ENCODE assay signal across 1 cellular context in the genomic region with DNA sequence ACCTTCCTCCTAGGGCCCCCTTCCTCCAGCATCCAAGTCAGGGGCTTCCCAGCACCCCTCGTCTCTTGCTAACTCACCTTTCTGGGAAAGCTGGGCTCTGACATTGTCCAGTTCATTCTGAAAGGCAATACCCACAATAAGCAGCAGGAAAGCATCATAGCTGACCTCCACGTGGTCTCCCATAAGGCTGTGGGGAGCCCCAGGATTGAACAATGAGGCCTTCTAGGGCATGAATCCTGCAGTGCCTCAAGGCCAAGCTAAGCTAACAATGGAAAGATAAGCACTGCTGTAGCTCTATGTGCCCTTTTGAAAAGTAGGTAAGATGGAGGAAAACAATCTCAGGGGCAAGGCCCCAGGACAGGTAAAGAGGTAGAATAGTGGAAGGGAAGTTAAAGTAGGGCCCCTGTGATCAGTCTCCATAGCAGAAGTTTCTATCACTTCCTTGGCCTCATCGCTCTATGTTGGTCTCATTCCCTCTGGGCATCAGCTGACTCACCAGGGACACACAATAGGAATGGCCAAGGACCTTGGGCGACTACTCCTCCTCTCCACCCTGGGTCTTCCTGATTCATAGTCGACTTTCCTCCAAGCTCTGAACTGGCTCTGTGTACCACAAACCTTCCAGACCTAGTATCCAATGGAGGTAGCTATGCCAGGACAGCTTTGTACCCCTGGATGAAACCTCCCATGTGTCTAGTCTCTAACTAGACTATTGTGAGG.
TF ChIP-seq lines count a peak whose summit lies in the region.

No MANE protein-coding gene starts in this region.

TF ChIP-seq in GM23338, 12 proteins besides CTCF, POLR2A, EP300 and RAD21 (continued from another document):
- TF ChIP-seq, protein P1, sequence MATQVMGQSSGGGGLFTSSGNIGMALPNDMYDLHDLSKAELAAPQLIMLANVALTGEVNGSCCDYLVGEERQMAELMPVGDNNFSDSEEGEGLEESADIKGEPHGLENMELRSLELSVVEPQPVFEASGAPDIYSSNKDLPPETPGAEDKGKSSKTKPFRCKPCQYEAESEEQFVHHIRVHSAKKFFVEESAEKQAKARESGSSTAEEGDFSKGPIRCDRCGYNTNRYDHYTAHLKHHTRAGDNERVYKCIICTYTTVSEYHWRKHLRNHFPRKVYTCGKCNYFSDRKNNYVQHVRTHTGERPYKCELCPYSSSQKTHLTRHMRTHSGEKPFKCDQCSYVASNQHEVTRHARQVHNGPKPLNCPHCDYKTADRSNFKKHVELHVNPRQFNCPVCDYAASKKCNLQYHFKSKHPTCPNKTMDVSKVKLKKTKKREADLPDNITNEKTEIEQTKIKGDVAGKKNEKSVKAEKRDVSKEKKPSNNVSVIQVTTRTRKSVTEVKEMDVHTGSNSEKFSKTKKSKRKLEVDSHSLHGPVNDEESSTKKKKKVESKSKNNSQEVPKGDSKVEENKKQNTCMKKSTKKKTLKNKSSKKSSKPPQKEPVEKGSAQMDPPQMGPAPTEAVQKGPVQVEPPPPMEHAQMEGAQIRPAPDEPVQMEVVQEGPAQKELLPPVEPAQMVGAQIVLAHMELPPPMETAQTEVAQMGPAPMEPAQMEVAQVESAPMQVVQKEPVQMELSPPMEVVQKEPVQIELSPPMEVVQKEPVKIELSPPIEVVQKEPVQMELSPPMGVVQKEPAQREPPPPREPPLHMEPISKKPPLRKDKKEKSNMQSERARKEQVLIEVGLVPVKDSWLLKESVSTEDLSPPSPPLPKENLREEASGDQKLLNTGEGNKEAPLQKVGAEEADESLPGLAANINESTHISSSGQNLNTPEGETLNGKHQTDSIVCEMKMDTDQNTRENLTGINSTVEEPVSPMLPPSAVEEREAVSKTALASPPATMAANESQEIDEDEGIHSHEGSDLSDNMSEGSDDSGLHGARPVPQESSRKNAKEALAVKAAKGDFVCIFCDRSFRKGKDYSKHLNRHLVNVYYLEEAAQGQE (IDR thresholded peaks at IDR 0.05; ENCODE audit: unreplicated experiment) = no peak
- no peak for TF ChIP-seq JUNB (IDR thresholded peaks at IDR 0.05; ENCODE audit: unreplicated experiment)
- no peak for TF ChIP-seq POLR2AphosphoS5 (IDR thresholded peaks at IDR 0.05; ENCODE audit: low read depth)
- TF ChIP-seq, protein P2, sequence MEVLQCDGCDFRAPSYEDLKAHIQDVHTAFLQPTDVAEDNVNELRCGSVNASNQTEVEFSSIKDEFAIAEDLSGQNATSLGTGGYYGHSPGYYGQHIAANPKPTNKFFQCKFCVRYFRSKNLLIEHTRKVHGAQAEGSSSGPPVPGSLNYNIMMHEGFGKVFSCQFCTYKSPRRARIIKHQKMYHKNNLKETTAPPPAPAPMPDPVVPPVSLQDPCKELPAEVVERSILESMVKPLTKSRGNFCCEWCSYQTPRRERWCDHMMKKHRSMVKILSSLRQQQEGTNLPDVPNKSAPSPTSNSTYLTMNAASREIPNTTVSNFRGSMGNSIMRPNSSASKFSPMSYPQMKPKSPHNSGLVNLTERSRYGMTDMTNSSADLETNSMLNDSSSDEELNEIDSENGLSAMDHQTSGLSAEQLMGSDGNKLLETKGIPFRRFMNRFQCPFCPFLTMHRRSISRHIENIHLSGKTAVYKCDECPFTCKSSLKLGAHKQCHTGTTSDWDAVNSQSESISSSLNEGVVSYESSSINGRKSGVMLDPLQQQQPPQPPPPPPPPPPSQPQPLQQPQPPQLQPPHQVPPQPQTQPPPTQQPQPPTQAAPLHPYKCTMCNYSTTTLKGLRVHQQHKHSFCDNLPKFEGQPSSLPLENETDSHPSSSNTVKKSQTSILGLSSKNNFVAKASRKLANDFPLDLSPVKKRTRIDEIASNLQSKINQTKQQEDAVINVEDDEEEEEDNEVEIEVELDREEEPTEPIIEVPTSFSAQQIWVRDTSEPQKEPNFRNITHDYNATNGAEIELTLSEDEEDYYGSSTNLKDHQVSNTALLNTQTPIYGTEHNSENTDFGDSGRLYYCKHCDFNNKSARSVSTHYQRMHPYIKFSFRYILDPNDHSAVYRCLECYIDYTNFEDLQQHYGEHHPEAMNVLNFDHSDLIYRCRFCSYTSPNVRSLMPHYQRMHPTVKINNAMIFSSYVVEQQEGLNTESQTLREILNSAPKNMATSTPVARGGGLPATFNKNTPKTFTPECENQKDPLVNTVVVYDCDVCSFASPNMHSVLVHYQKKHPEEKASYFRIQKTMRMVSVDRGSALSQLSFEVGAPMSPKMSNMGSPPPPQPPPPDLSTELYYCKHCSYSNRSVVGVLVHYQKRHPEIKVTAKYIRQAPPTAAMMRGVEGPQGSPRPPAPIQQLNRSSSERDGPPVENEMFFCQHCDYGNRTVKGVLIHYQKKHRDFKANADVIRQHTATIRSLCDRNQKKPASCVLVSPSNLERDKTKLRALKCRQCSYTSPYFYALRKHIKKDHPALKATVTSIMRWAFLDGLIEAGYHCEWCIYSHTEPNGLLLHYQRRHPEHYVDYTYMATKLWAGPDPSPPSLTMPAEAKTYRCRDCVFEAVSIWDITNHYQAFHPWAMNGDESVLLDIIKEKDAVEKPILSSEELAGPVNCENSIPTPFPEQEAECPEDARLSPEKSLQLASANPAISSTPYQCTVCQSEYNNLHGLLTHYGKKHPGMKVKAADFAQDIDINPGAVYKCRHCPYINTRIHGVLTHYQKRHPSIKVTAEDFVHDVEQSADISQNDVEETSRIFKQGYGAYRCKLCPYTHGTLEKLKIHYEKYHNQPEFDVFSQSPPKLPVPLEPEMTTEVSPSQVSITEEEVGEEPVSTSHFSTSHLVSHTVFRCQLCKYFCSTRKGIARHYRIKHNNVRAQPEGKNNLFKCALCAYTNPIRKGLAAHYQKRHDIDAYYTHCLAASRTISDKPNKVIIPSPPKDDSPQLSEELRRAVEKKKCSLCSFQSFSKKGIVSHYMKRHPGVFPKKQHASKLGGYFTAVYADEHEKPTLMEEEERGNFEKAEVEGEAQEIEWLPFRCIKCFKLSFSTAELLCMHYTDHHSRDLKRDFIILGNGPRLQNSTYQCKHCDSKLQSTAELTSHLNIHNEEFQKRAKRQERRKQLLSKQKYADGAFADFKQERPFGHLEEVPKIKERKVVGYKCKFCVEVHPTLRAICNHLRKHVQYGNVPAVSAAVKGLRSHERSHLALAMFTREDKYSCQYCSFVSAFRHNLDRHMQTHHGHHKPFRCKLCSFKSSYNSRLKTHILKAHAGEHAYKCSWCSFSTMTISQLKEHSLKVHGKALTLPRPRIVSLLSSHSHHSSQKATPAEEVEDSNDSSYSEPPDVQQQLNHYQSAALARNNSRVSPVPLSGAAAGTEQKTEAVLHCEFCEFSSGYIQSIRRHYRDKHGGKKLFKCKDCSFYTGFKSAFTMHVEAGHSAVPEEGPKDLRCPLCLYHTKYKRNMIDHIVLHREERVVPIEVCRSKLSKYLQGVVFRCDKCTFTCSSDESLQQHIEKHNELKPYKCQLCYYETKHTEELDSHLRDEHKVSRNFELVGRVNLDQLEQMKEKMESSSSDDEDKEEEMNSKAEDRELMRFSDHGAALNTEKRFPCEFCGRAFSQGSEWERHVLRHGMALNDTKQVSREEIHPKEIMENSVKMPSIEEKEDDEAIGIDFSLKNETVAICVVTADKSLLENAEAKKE (CRISPR knock-in tag; IDR thresholded peaks at IDR 0.05) = no peak
- TF ChIP-seq, protein P3, sequence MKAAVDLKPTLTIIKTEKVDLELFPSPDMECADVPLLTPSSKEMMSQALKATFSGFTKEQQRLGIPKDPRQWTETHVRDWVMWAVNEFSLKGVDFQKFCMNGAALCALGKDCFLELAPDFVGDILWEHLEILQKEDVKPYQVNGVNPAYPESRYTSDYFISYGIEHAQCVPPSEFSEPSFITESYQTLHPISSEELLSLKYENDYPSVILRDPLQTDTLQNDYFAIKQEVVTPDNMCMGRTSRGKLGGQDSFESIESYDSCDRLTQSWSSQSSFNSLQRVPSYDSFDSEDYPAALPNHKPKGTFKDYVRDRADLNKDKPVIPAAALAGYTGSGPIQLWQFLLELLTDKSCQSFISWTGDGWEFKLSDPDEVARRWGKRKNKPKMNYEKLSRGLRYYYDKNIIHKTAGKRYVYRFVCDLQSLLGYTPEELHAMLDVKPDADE (IDR thresholded peaks at IDR 0.05) = no peak
